Comparison of ENCODE assay signal across 14 cellular contexts in the genomic region with DNA sequence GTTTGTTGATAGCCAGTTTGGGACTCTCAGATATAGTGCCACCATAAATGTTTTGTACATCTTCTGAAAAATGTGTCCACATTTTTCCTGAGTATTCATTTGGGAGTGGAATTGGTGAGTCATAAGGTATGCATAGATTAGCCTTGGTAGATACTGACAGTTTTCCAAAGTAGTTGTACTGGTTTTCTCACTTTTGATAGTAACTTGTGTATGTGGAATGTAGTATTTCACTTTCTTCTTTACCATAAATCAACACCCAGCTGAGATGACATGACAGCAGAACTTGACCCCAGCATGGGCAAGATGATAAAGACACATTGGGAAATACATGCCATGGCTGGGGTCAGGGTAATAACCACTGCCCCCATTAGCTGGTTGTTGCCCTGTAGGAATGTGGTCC. TPM values are rescaled to one million over a fixed set of nuclear protein-coding genes. Genes with fewer than 3 reads are reported as not detected.
DNase-seq lines count a peak whose midpoint lies in the region; ATAC-seq, FAIRE-seq and TF ChIP-seq lines count a peak whose summit lies in the region.
"Had no signal": no experiment of that assay in that cellular context is flagged by ENCODE, and none has a peak within 500 bp of the region (broad histone marks: within the 10 kb centered on the region; RNA-seq: fewer than 3 reads in every experiment).

No MANE protein-coding gene starts in this region.

- CTCF ChIA-PET in IMR-90 (lab: Yijun Ruan, JAX): no interaction called here

- no peak overlapping the region for H2BK120ac ChIP-seq in IMR-90 (ENCODE audit: low read depth, low read length)

- H3K14ac ChIP-seq in IMR-90 (replicated peaks; ENCODE audit: low read depth, low read length): no peak overlapping the region

- no peak for FAIRE-seq in astrocyte (lab: Jason Lieb, UNC)
- FAIRE-seq: frontal cortex, GM12878 had no signal

- no peak for TF ChIP-seq POLR2A in IMR-90 (IDR thresholded peaks at IDR 0.05; ENCODE audit: low read depth, low read length)
- TF ChIP-seq POLR2A in gastroesophageal sphincter (IDR thresholded peaks at IDR 0.05): no peak
- TF ChIP-seq POLR2A in ovary (IDR thresholded peaks at IDR 0.05): no peak

- H4K8ac ChIP-seq in IMR-90 (ENCODE audit: low read depth in 2 of 2, low read length in 2 of 2): no peak overlapping the region

- TF ChIP-seq CTCF in IMR-90 (conservative IDR thresholded peaks at IDR 0.05; ENCODE audit: low read depth, low read length) (no peak), astrocyte (IDR thresholded peaks at IDR 0.05; ENCODE audit: insufficient read depth, low read depth, low read length) (no peak), gastroesophageal sphincter (IDR thresholded peaks at IDR 0.05) (no peak), ovary (IDR thresholded peaks at IDR 0.05) (no peak)

- H3K27me3 ChIP-seq in IMR-90 (ENCODE audit: control insufficient read depth, insufficient read depth, low read length): no peaks in the 10 kb centered on the region
- H3K27me3 ChIP-seq in astrocyte (ENCODE audit: insufficient read depth, low read length): no peaks in the 10 kb centered on the region
- H3K27me3 ChIP-seq in gastroesophageal sphincter: no peaks in the 10 kb centered on the region
- H3K27me3 ChIP-seq in ovary: no peaks in the 10 kb centered on the region
- H3K27me3 ChIP-seq: cardiac muscle cell had no signal

- dilution Hi-C loops in IMR-90 (cut with HindIII; ENCODE audit: low sequenced_read_pairs, unreplicated experiment): no loop called here

- H4K20me1 ChIP-seq in IMR-90 (ENCODE audit: insufficient read depth, low read length) (peaks cover 58% of the 10 kb centered on the region), astrocyte (ENCODE audit: insufficient read depth, low read length) (peaks cover 78% of the 10 kb centered on the region)

- DNase-seq in Caki2 (ENCODE audit: low read depth) (peak; percentile 38), IMR-90 (peak; percentile 60), astrocyte (ENCODE audit: low read depth) (peak; percentile 64), kidney tubule cell (ENCODE audit: low spot score) (peak; percentile 66), pons (ENCODE audit: low spot score) (no peak), ovary (no peak)
- DNase-seq: KG1 had no signal

- H2AFZ ChIP-seq in IMR-90 (replicated peaks; ENCODE audit: low read length, poor library complexity) (no peak overlapping the region), astrocyte (ENCODE audit: low read depth, low read length) (no peak overlapping the region)

- H3K9ac ChIP-seq in IMR-90 (ENCODE audit: low read depth, low read length) (no peak overlapping the region), astrocyte (ENCODE audit: low read length) (no peak overlapping the region)

- TF ChIP-seq RAD21 in IMR-90 (IDR thresholded peaks at IDR 0.05; ENCODE audit: low read length): no peak

- peaks cover 2% of the 10 kb centered on the region for H3K9me3 Mint-ChIP-seq in astrocyte (ENCODE audit: unreplicated experiment)

- intact Hi-C loops in IMR-90 (cut with micrococcal nuclease): loop anchor here (5.0 kb wide), 1 partner anchor 66 kb away; no protein-coding TSS in a partner anchor
- intact Hi-C loops in ovary (cut with DNase I): no loop called here

- H3K23ac ChIP-seq in IMR-90 (ENCODE audit: low read depth, low read length): no peak overlapping the region

- H3K79me2 ChIP-seq in astrocyte (ENCODE audit: insufficient read depth, low read length): peaks cover 84% of the 10 kb centered on the region

- H3K27ac ChIP-seq in IMR-90 (ENCODE audit: insufficient read depth, low read length) (no peak overlapping the region), astrocyte (ENCODE audit: low read depth, low read length) (peak overlapping the region; percentile 13), gastroesophageal sphincter (no peak overlapping the region), ovary (no peak overlapping the region)

- in situ Hi-C loops in Caki2 (cut with HindIII; ENCODE audit: low pct_unique_long_range_greater_than_20kb, low sequenced_read_pairs) (no loop called here), IMR-90 (cut with MboI; ENCODE audit: low sequenced_read_pairs) (no loop called here)

- peaks cover 7% of the 10 kb centered on the region for H3K4me1 ChIP-seq in IMR-90 (ENCODE audit: control insufficient read depth, insufficient read depth, low read length)
- peaks cover 12% of the 10 kb centered on the region for H3K4me1 ChIP-seq in astrocyte (ENCODE audit: insufficient read depth, low read length)
- H3K4me1 ChIP-seq in gastroesophageal sphincter: peaks cover 0 to 37% (median 2%) of the 10 kb centered on the region in 3 donors
- H3K4me1 ChIP-seq in ovary (ENCODE audit: insufficient read depth): peaks cover 6% of the 10 kb centered on the region

- H2BK5ac ChIP-seq in IMR-90 (ENCODE audit: low read depth, low read length, poor library complexity, severe bottlenecking): peak overlapping the region; percentile 36

- peaks cover 15% of the 10 kb centered on the region for H3K36me3 Mint-ChIP-seq in astrocyte (ENCODE audit: low read depth, unreplicated experiment)

- peak overlapping the region; percentile 34 for H3K27ac Mint-ChIP-seq in astrocyte (ENCODE audit: unreplicated experiment)

- H3K79me1 ChIP-seq in IMR-90 (ENCODE audit: low read depth in 1 of 2, low read length in 2 of 2): peaks cover 33 to 86% of the 10 kb centered on the region in 2 experiments

- no peak overlapping the region for H3K4me3 ChIP-seq in IMR-90 (ENCODE audit: insufficient read depth, low read depth, low read length)
- no peak overlapping the region for H3K4me3 ChIP-seq in astrocyte (ENCODE audit: insufficient read depth, low read depth, low read length)
- no peak overlapping the region for H3K4me3 ChIP-seq in gastroesophageal sphincter
- no peak overlapping the region for H3K4me3 ChIP-seq in ovary
- H3K4me3 ChIP-seq: cardiac muscle cell, GM12878 had no signal

- no peak overlapping the region for H4K91ac ChIP-seq in IMR-90 (ENCODE audit: insufficient read depth, low read depth, low read length)

- H3K27me3 Mint-ChIP-seq in astrocyte (ENCODE audit: low read depth, unreplicated experiment): no peaks in the 10 kb centered on the region
- H3K27me3 Mint-ChIP-seq: CD8-positive, alpha-beta memory T cell had no signal

- peaks cover 2% of the 10 kb centered on the region; the same call in 1 of the 2 replicates for H3K36me3 ChIP-seq in IMR-90 (ENCODE audit: control insufficient read depth, insufficient read depth, low read length)
- H3K36me3 ChIP-seq in astrocyte (ENCODE audit: insufficient read depth, low read length): peaks cover 5% of the 10 kb centered on the region
- peaks cover 0 to 7% of the 10 kb centered on the region in 2 donors for H3K36me3 ChIP-seq in gastroesophageal sphincter
- no peaks in the 10 kb centered on the region for H3K36me3 ChIP-seq in ovary
- H3K36me3 ChIP-seq: cardiac muscle cell had no signal

- POLR2A ChIA-PET in IMR-90 (lab: Charles Lee; ENCODE audit: unreplicated experiment): no interaction called here

- no peak for TF ChIP-seq EP300 in gastroesophageal sphincter (IDR thresholded peaks at IDR 0.05)
- TF ChIP-seq EP300 in ovary (IDR thresholded peaks at IDR 0.05): no peak

- ATAC-seq in IMR-90 (ENCODE audit: low read depth) (peak; percentile 18), gastroesophageal sphincter (no peak), GM21737 (IDR thresholded peaks at IDR 0.05; ENCODE audit: unreplicated experiment) (no peak)

- peaks cover 29% of the 10 kb centered on the region for H3K4me1 Mint-ChIP-seq in astrocyte (ENCODE audit: low read depth, unreplicated experiment)

- no peak overlapping the region for H2BK15ac ChIP-seq in IMR-90 (ENCODE audit: low read depth, low read length)

- no peak overlapping the region for H2AK9ac ChIP-seq in IMR-90 (replicated peaks; ENCODE audit: low read depth, low read length, poor library complexity)

- H3K4me2 ChIP-seq in IMR-90 (ENCODE audit: low read depth, low read length) (peak overlapping the region; percentile 26; the same call in 1 of the 2 replicates), astrocyte (ENCODE audit: low read length) (no peak overlapping the region)

- no TSS peak for BruUV-seq in IMR-90 (replicated peaks; lab: Mats Ljungman, UMichigan)

- H3K56ac ChIP-seq in IMR-90 (ENCODE audit: extremely low read depth, insufficient read depth, low read length): no peak overlapping the region

- H2BK20ac ChIP-seq in IMR-90 (ENCODE audit: low read depth, low read length): no peak overlapping the region

- H2AK5ac ChIP-seq in IMR-90 (ENCODE audit: low read depth, low read length): no peak overlapping the region

- peak overlapping the region; percentile 46 for H3K4me3 Mint-ChIP-seq in astrocyte (ENCODE audit: unreplicated experiment)

- H3K9me3 ChIP-seq in IMR-90 (ENCODE audit: control insufficient read depth, insufficient read depth, low read length) (no peaks in the 10 kb centered on the region), astrocyte (ENCODE audit: insufficient read depth, low read depth, low read length) (no peaks in the 10 kb centered on the region), gastroesophageal sphincter (no peaks in the 10 kb centered on the region), ovary (no peaks in the 10 kb centered on the region)

- H3K9me1 ChIP-seq in IMR-90 (ENCODE audit: insufficient read depth, low read length): peaks cover 15% of the 10 kb centered on the region

- H3K4ac ChIP-seq in IMR-90 (ENCODE audit: low read depth, low read length): no peak overlapping the region

- H3K18ac ChIP-seq in IMR-90 (ENCODE audit: low read depth, low read length): no peak overlapping the region

- no peak overlapping the region for H4K5ac ChIP-seq in IMR-90 (ENCODE audit: low read depth, low read length)

TF ChIP-seq in IMR-90, 13 proteins besides CTCF, POLR2A, EP300 and RAD21 (continues in another document):
- TF ChIP-seq RFX5 (IDR thresholded peaks at IDR 0.05; ENCODE audit: low read depth, low read length) (no peak), FOS (IDR thresholded peaks at IDR 0.05; ENCODE audit: low read depth, low read length) (peak; percentile 58; the same call in 1 of the 2 replicates)

RNA-seq across cellular contexts. Expression of a gene that starts 5.4 kb away (rescaled TPM):
- 18.9 and 20.9 TPM in 2 replicates for total RNA-seq in Caki2 (2014; rRNA removed; shearing (Covaris generic); ENCODE audit: low replicate concordance)
- total RNA-seq in IMR-90 (2012; rRNA removed) (23.6 and 25.8 TPM in 2 replicates), astrocyte (26.4 and 28.7 TPM in 2 replicates), gastroesophageal sphincter (10 to 100 TPM; 10.1 to 17.9 (median 13.7) TPM), ovary (10 to 100 TPM in 6 of 7 donors, 1 to 10 TPM in 1; 8.3 to 23.1 (median 16.9) TPM)
- polyA plus RNA-seq in IMR-90 (2012; rRNA removed) (18.6 and 20.3 TPM in 2 replicates), ovary (10 to 100 TPM in 1 of 2 donors, 1 to 10 TPM in 1; 7.4 to 13.9 TPM)
- polyA plus RNA-seq in IMR-90 (2012; cell fraction: cytosol; rRNA removed): 10.6 and 17.8 TPM in 2 replicates
- polyA plus RNA-seq in IMR-90 (2012; cell fraction: nucleus; rRNA removed; ENCODE audit: low replicate concordance): 33.2 and 40.4 TPM in 2 replicates

RNA-seq across cellular contexts. Expression of a gene that starts 34.9 kb away (rescaled TPM):
- 0.12 and 0.54 TPM in 2 replicates for total RNA-seq in Caki2 (2014; rRNA removed; shearing (Covaris generic); ENCODE audit: low replicate concordance)
- total RNA-seq in IMR-90 (2012; rRNA removed): not detected in 2 replicates
- polyA plus RNA-seq in IMR-90 (2012; rRNA removed): not detected in 2 replicates
- not detected in 2 replicates for polyA plus RNA-seq in IMR-90 (2012; cell fraction: cytosol; rRNA removed)
- polyA plus RNA-seq in IMR-90 (2012; cell fraction: nucleus; rRNA removed; ENCODE audit: low replicate concordance): not detected in 2 replicates
- total RNA-seq in astrocyte: 1.3 and 2.1 TPM in 2 replicates
- total RNA-seq in gastroesophageal sphincter: under 1 TPM in 3 of 4 donors, not detected in 1; under 0.01 to 0.45 (median 0.08) TPM
- total RNA-seq in ovary: under 1 TPM in 5 of 7 donors, not detected in 2; under 0.01 to 0.30 (median 0.20) TPM
- under 1 TPM in 1 of 2 donors, not detected in 1; 0.08 TPM for polyA plus RNA-seq in ovary
- total RNA-seq: cardiac muscle cell; CD8-positive, alpha-beta memory T cell; GM12878; lung microvascular endothelial cell had no signal
- polyA plus RNA-seq: CD8-positive, alpha-beta memory T cell; GM12878 had no signal

Comparison
In these comparisons a context has a peak if more than half of its experiments do, and no peak if none do; other contexts are left out.
1. DNase-seq: peak in Caki2 (single experiment), IMR-90 (single experiment), astrocyte (single experiment) and kidney tubule cell (single experiment); none in pons (single experiment) and ovary (0 of 5).